ENCODE assay signal across 1 cellular context in genomic region chr6:25907475-25908014, GRCh38.
A peak's percentile ranks its signal among the peaks of the same experiment; 100 is the strongest.
TF ChIP-seq lines count a peak whose summit lies in the region.

No MANE protein-coding gene starts in this region.

TF ChIP-seq in K562, 482 proteins besides CTCF, POLR2A, EP300 and RAD21:
- no peak for TF ChIP-seq BRD9 (IDR thresholded peaks at IDR 0.05; ENCODE audit: low read depth, partially characterized antibody)
- TF ChIP-seq ZNF316 (IDR thresholded peaks at IDR 0.05), result peak; percentile 83; the same call in 1 of the 2 replicates
- peak; percentile 86 for TF ChIP-seq C11orf30 (IDR thresholded peaks at IDR 0.05; ENCODE audit: low read depth)
- peak; percentile 75 for TF ChIP-seq MAFG (tag; conservative IDR thresholded peaks at IDR 0.05)
